In genomic region chr4:184398741-184399504, GRCh38 we compare ENCODE assay signal across 23 cellular contexts.
DNase-seq lines count a peak whose midpoint lies in the region; ATAC-seq, FAIRE-seq and TF ChIP-seq lines count a peak whose summit lies in the region.
"Had no signal": no experiment of that assay in that cellular context is flagged by ENCODE, and none has a peak within 500 bp of the region (broad histone marks: within the 10 kb centered on the region; RNA-seq: fewer than 3 reads in every experiment).

No MANE protein-coding gene starts in this region.

- peak overlapping the region; percentile 59 for H3K27ac ChIP-seq in layer of hippocampus (ENCODE audit: low read depth, low read length)
- H3K27ac ChIP-seq in temporal lobe (ENCODE audit: low read depth, low read length) = peak overlapping the region; percentile 33
- H3K27ac ChIP-seq: upper lobe of right lung had no signal

- H3K27me3 ChIP-seq in bronchial epithelial cell (ENCODE audit: control insufficient read depth, insufficient read depth, low read length) (no peaks in the 10 kb centered on the region), layer of hippocampus (ENCODE audit: control insufficient read depth, insufficient read depth, low read length) (no peaks in the 10 kb centered on the region)
- H3K27me3 ChIP-seq: BE2C, upper lobe of right lung had no signal

- peaks cover 17% of the 10 kb centered on the region for H3K4me1 Mint-ChIP-seq in activated naive CD8-positive, alpha-beta T cell (ENCODE audit: low read depth)
- peaks cover 49% of the 10 kb centered on the region for H3K4me1 Mint-ChIP-seq in activated naive CD8-positive, alpha-beta T cell treated with anti-CD3 and anti-CD28 coated beads for 36 hours

- TF ChIP-seq CTCF in bronchial epithelial cell (IDR thresholded peaks at IDR 0.05; ENCODE audit: insufficient read depth, low read length, severe bottlenecking) = no peak

- peaks cover 8% of the 10 kb centered on the region for H3K36me3 ChIP-seq in bronchial epithelial cell (ENCODE audit: control insufficient read depth, insufficient read depth, low read length)

- DNase-seq in activated naive CD8-positive, alpha-beta T cell treated with anti-CD3 and anti-CD28 coated beads for 36 hours = no peak
- DNase-seq in bronchial epithelial cell (ENCODE audit: low read depth) = no peak
- DNase-seq: activated naive CD8-positive, alpha-beta T cell treated with anti-CD3 and anti-CD28 coated beads, Interleukin-2, amount 10 ng/mL, durations not matched to agents 7 days and 5 days; BE2C; Caco-2; erythroblast; foreskin melanocyte; islet precursor cell; mammary epithelial cell; NCI-H1105; NCI-H446 treated with DMSO at 0.1 percent for 48 hours; PC-9; stimulated activated CD4-positive, alpha-beta T cell treated with anti-CD3 and anti-CD28 coated beads, Interleukin-4, amount 100 ng/mL, for 4 hours; T-cell; upper lobe of right lung had no signal

- peak; percentile 32 for FAIRE-seq in bronchial epithelial cell (lab: Jason Lieb, UNC)
- FAIRE-seq: A204.1, GM19239 had no signal

- H3K4me3 ChIP-seq in bronchial epithelial cell (ENCODE audit: low read depth, low read length) = no peak overlapping the region
- H3K4me3 ChIP-seq: PC-9, upper lobe of right lung had no signal

- H3K36me3 Mint-ChIP-seq in activated naive CD8-positive, alpha-beta T cell = peaks cover 10% of the 10 kb centered on the region
- H3K36me3 Mint-ChIP-seq in activated naive CD8-positive, alpha-beta T cell treated with anti-CD3 and anti-CD28 coated beads for 36 hours = peaks cover 41% of the 10 kb centered on the region

- ATAC-seq in HG02870 (IDR thresholded peaks at IDR 0.05; ENCODE audit: unreplicated experiment) (no peak), HG03045 (IDR thresholded peaks at IDR 0.05; ENCODE audit: unreplicated experiment) (no peak), GM18873 (IDR thresholded peaks at IDR 0.05; ENCODE audit: low FRiP score, unreplicated experiment) (no peak)
- ATAC-seq: T-cell, upper lobe of right lung had no signal

- H3K9me3 Mint-ChIP-seq in activated naive CD8-positive, alpha-beta T cell (ENCODE audit: low read depth) = no peaks in the 10 kb centered on the region
- no peaks in the 10 kb centered on the region for H3K9me3 Mint-ChIP-seq in activated naive CD8-positive, alpha-beta T cell treated with anti-CD3 and anti-CD28 coated beads for 36 hours
- H3K9me3 Mint-ChIP-seq: activated naive CD8-positive, alpha-beta T cell treated with anti-CD3 and anti-CD28 coated beads, Interleukin-2, amount 10 ng/mL, durations not matched to agents 7 days and 5 days; T-cell had no signal

- H3K27ac Mint-ChIP-seq in activated naive CD8-positive, alpha-beta T cell = peak overlapping the region; percentile 69
- H3K27ac Mint-ChIP-seq in activated naive CD8-positive, alpha-beta T cell treated with anti-CD3 and anti-CD28 coated beads for 36 hours = no peak overlapping the region
- H3K27ac Mint-ChIP-seq: activated naive CD8-positive, alpha-beta T cell treated with anti-CD3 and anti-CD28 coated beads, Interleukin-2, amount 10 ng/mL, durations not matched to agents 7 days and 5 days had no signal

- H3K27me3 Mint-ChIP-seq in activated naive CD8-positive, alpha-beta T cell = no peaks in the 10 kb centered on the region
- H3K27me3 Mint-ChIP-seq in activated naive CD8-positive, alpha-beta T cell treated with anti-CD3 and anti-CD28 coated beads for 36 hours = no peaks in the 10 kb centered on the region
- H3K27me3 Mint-ChIP-seq: activated naive CD8-positive, alpha-beta T cell treated with anti-CD3 and anti-CD28 coated beads, Interleukin-2, amount 10 ng/mL, durations not matched to agents 7 days and 5 days; T-cell had no signal

- no peak overlapping the region for H3K4me3 Mint-ChIP-seq in activated naive CD8-positive, alpha-beta T cell
- no peak overlapping the region for H3K4me3 Mint-ChIP-seq in activated naive CD8-positive, alpha-beta T cell treated with anti-CD3 and anti-CD28 coated beads for 36 hours
- H3K4me3 Mint-ChIP-seq: activated naive CD8-positive, alpha-beta T cell treated with anti-CD3 and anti-CD28 coated beads, Interleukin-2, amount 10 ng/mL, durations not matched to agents 7 days and 5 days; T-cell had no signal
